In genomic region chr10:69123747-69124557, GRCh38 we compare ENCODE assay signal across 8 cellular contexts. TPM values are rescaled to one million over a fixed set of nuclear protein-coding genes. Genes with fewer than 3 reads are reported as not detected.
DNase-seq lines count a peak whose midpoint lies in the region; ATAC-seq and TF ChIP-seq lines count a peak whose summit lies in the region.

TSS of gene VPS26A (plus strand) at chr10:69124178. CDS start at chr10:69124278, 100 bp downstream.

- TF ChIP-seq CTCF in DND-41 (IDR thresholded peaks at IDR 0.05; ENCODE audit: borderline replicate concordance, extremely low read depth, low read length, poor library complexity, severe bottlenecking) (peak; percentile 74), Peyer's patch (IDR thresholded peaks at IDR 0.05) (peak in 4 of 6 experiments; percentile 20 to 33 (median 26))

- peak; percentile 98 for DNase-seq in DND-41
- DNase-seq in Peyer's patch, result peak; percentile 99 to 100 (median 99)
- peak; percentile 99 to 100 for DNase-seq in activated T-cell treated with anti-CD3 and anti-CD28 coated beads, Interleukin-2, amount 50 U/mL, for 48 hours
- peak; percentile 95 to 99 for DNase-seq in stimulated activated CD8-positive, alpha-beta memory T cell treated with anti-CD3 and anti-CD28 coated beads, Interleukin-7, amount 100 ng/mL, for 4 hours (ENCODE audit: low read depth in 2 of 2)

- peak within 1 kb of the TSS; percentile 88 for H3K4me2 ChIP-seq in DND-41 (ENCODE audit: insufficient read depth, low read length)

- ATAC-seq in DND-41 (ENCODE audit: insufficient read depth, low read depth) (peak; percentile 85), GM21786 (IDR thresholded peaks at IDR 0.05; ENCODE audit: unreplicated experiment) (peak; percentile 73), esophagus mucosa (peak; percentile 100)

- H3K36me3 ChIP-seq in DND-41 (ENCODE audit: insufficient read depth, low read length) (no peaks in the 10 kb centered on the region; the same call in 1 of the 2 replicates), KOPT-K1 (ENCODE audit: insufficient read depth, low read length) (no peaks in the 10 kb centered on the region), Peyer's patch (no peaks in the 10 kb centered on the region), muscle layer of duodenum (ENCODE audit: control insufficient read depth in 1 of 2, insufficient read depth in 2 of 2, low read length in 2 of 2) (peaks cover 0 to 4% of the 10 kb centered on the region in 2 donors)

- peak; percentile 94 to 98 for TF ChIP-seq POLR2A in Peyer's patch (IDR thresholded peaks at IDR 0.05)

- peaks cover 49% of the 10 kb centered on the region for H3K79me2 ChIP-seq in DND-41 (ENCODE audit: insufficient read depth, low read length)

- H4K20me1 ChIP-seq in DND-41 (ENCODE audit: insufficient read depth, low read length), result peaks cover 4% of the 10 kb centered on the region; the same call in 1 of the 2 replicates

- H3K27me3 ChIP-seq in DND-41 (ENCODE audit: insufficient read depth, low read length, poor library complexity) (no peaks in the 10 kb centered on the region), Peyer's patch (no peaks in the 10 kb centered on the region), muscle layer of duodenum (ENCODE audit: low read depth, low read length) (no peaks in the 10 kb centered on the region)

- H3K27ac ChIP-seq in DND-41 (ENCODE audit: low read length) (peak within 1 kb of the TSS; percentile 75), KOPT-K1 (ENCODE audit: low read depth, low read length, poor library complexity, severe bottlenecking) (peak within 1 kb of the TSS; percentile 70), Peyer's patch (peak within 1 kb of the TSS; percentile 96 to 99 (median 98)), muscle layer of duodenum (ENCODE audit: low read length) (peak within 1 kb of the TSS; percentile 100)

- H3K4me1 ChIP-seq in DND-41 (ENCODE audit: insufficient read depth, low read length) (peaks cover 23% of the 10 kb centered on the region), Peyer's patch (peaks cover 0 to 10% (median 4%) of the 10 kb centered on the region in 4 donors), muscle layer of duodenum (ENCODE audit: control insufficient read depth in 1 of 2, insufficient read depth in 2 of 2, low read length in 2 of 2) (peaks cover 3 to 12% of the 10 kb centered on the region in 2 donors)

- peak within 1 kb of the TSS; percentile 64 for H3K9ac ChIP-seq in DND-41 (ENCODE audit: low read depth, low read length)

- peak within 1 kb of the TSS; percentile 72 for H2AFZ ChIP-seq in DND-41 (ENCODE audit: low read depth, low read length)

- H3K9me3 ChIP-seq in DND-41 (ENCODE audit: insufficient read depth, low read length, severe bottlenecking) (no peaks in the 10 kb centered on the region), KOPT-K1 (ENCODE audit: insufficient read depth, low read length, poor library complexity, severe bottlenecking) (no peaks in the 10 kb centered on the region), Peyer's patch (no peaks in the 10 kb centered on the region), muscle layer of duodenum (ENCODE audit: control insufficient read depth in 1 of 2, low read length in 2 of 2) (no peaks in the 10 kb centered on the region)

- H3K4me3 ChIP-seq in DND-41 (ENCODE audit: low read depth in 1 of 2, low read length in 2 of 2) (peak within 1 kb of the TSS; percentile 59 to 65), Peyer's patch (peak within 1 kb of the TSS; percentile 92 to 99 (median 98)), muscle layer of duodenum (ENCODE audit: low read depth in 1 of 2, low read length in 2 of 2) (peak within 1 kb of the TSS; percentile 82 to 95)

RNA-seq across cellular contexts. Expression of gene VPS26A, which starts in this region (rescaled TPM):
- total RNA-seq in Peyer's patch (10 to 100 TPM; 18.1 to 71.0 (median 24.8) TPM), esophagus mucosa (42.2 TPM)

Comparison
In these comparisons a context has a peak if more than half of its experiments do, and no peak if none do; other contexts are left out.
1. Peak in every context shown above with its lines: DNase-seq, ATAC-seq, H3K4me3 ChIP-seq and H3K27ac ChIP-seq.